In genomic region chr3:168865022-168865551, GRCh38 we compare ENCODE assay signal across 9 cellular contexts.
DNase-seq lines count a peak whose midpoint lies in the region; ATAC-seq and TF ChIP-seq lines count a peak whose summit lies in the region.
"Had no signal": no experiment of that assay in that cellular context is flagged by ENCODE, and none has a peak within 500 bp of the region (broad histone marks: within the 10 kb centered on the region; RNA-seq: fewer than 3 reads in every experiment).

No MANE protein-coding gene starts in this region.

- TF ChIP-seq EP300 in Ishikawa (IDR thresholded peaks at IDR 0.05; ENCODE audit: borderline replicate concordance), result no peak

- in situ Hi-C loops in astrocyte of the spinal cord (cut with HindIII; ENCODE audit: low sequenced_read_pairs), result no loop called here

- H3K4me3 Mint-ChIP-seq in immature natural killer cell, result no peak overlapping the region
- H3K4me3 Mint-ChIP-seq: activated T-cell treated with anti-CD3 and anti-CD28 coated beads, Interleukin-2, amount 50 U/mL, for 72 hours had no signal

- TF ChIP-seq CTCF in astrocyte of the spinal cord (IDR thresholded peaks at IDR 0.05; ENCODE audit: low read depth, low read length), result peak; percentile 82

- no peak for ATAC-seq in GM18520 (IDR thresholded peaks at IDR 0.05; ENCODE audit: unreplicated experiment)
- ATAC-seq: activated T-cell treated with anti-CD3 and anti-CD28 coated beads, Interleukin-2, amount 50 U/mL, for 72 hours had no signal

- H3K27ac Mint-ChIP-seq in immature natural killer cell, result no peak overlapping the region
- H3K27ac Mint-ChIP-seq: activated T-cell treated with anti-CD3 and anti-CD28 coated beads, Interleukin-2, amount 50 U/mL, for 72 hours had no signal

- H3K4me1 Mint-ChIP-seq in immature natural killer cell, result no peaks in the 10 kb centered on the region

- peak; percentile 7 for DNase-seq in NCI-H1694 treated with DMSO at 0.1 percent for 48 hours (lab: John Stamatoyannopoulos, UW)
- DNase-seq in NCI-H1694 (lab: John Stamatoyannopoulos, UW), result no peak
- peak; percentile 66 for DNase-seq in astrocyte of the spinal cord (ENCODE audit: low read depth, low spot score)
- DNase-seq in medulla oblongata (ENCODE audit: extremely low spot score), result peak; percentile 23
- DNase-seq in ureter (ENCODE audit: low spot score), result no peak
- no peak for DNase-seq in immature natural killer cell

- peaks cover 0 to 3% (median 0%) of the 10 kb centered on the region in 3 donors for H3K27me3 Mint-ChIP-seq in immature natural killer cell (ENCODE audit: low read depth in 3 of 3)

- H3K9me3 Mint-ChIP-seq in immature natural killer cell, result peaks cover 0 to 6% (median 0%) of the 10 kb centered on the region in 6 donors
- H3K9me3 Mint-ChIP-seq: activated T-cell treated with anti-CD3 and anti-CD28 coated beads, Interleukin-2, amount 50 U/mL, for 72 hours had no signal

- peak; percentile 72 for TF ChIP-seq RAD21 in Ishikawa (IDR thresholded peaks at IDR 0.05; ENCODE audit: low read depth)

- H3K4me3 ChIP-seq in astrocyte of the spinal cord (ENCODE audit: low read depth, low read length), result no peak overlapping the region

- H3K36me3 Mint-ChIP-seq in immature natural killer cell, result no peaks in the 10 kb centered on the region

TF ChIP-seq in Ishikawa, 13 proteins besides CTCF, POLR2A, EP300 and RAD21:
- TF ChIP-seq MAX (IDR thresholded peaks at IDR 0.05) (no peak), YY1 (IDR thresholded peaks at IDR 0.05; ENCODE audit: low read depth) (no peak), TCF12 (IDR thresholded peaks at IDR 0.05; ENCODE audit: low read depth) (no peak), EGR1 (IDR thresholded peaks at IDR 0.05) (no peak), TAF1 (IDR thresholded peaks at IDR 0.05; ENCODE audit: low read depth) (no peak), ZBTB7A (IDR thresholded peaks at IDR 0.05; ENCODE audit: low read depth) (no peak), NFIC (IDR thresholded peaks at IDR 0.05) (no peak), FOXM1 (IDR thresholded peaks at IDR 0.05; ENCODE audit: borderline replicate concordance, low read depth) (no peak), CEBPB (IDR thresholded peaks at IDR 0.05) (no peak), CREB1 (IDR thresholded peaks at IDR 0.05; ENCODE audit: low read depth) (no peak), TEAD4 (IDR thresholded peaks at IDR 0.05) (no peak)
- TF ChIP-seq, protein P1, sequence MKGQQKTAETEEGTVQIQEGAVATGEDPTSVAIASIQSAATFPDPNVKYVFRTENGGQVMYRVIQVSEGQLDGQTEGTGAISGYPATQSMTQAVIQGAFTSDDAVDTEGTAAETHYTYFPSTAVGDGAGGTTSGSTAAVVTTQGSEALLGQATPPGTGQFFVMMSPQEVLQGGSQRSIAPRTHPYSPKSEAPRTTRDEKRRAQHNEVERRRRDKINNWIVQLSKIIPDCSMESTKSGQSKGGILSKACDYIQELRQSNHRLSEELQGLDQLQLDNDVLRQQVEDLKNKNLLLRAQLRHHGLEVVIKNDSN (IDR thresholded peaks at IDR 0.05), result no peak
- TF ChIP-seq, protein P2, sequence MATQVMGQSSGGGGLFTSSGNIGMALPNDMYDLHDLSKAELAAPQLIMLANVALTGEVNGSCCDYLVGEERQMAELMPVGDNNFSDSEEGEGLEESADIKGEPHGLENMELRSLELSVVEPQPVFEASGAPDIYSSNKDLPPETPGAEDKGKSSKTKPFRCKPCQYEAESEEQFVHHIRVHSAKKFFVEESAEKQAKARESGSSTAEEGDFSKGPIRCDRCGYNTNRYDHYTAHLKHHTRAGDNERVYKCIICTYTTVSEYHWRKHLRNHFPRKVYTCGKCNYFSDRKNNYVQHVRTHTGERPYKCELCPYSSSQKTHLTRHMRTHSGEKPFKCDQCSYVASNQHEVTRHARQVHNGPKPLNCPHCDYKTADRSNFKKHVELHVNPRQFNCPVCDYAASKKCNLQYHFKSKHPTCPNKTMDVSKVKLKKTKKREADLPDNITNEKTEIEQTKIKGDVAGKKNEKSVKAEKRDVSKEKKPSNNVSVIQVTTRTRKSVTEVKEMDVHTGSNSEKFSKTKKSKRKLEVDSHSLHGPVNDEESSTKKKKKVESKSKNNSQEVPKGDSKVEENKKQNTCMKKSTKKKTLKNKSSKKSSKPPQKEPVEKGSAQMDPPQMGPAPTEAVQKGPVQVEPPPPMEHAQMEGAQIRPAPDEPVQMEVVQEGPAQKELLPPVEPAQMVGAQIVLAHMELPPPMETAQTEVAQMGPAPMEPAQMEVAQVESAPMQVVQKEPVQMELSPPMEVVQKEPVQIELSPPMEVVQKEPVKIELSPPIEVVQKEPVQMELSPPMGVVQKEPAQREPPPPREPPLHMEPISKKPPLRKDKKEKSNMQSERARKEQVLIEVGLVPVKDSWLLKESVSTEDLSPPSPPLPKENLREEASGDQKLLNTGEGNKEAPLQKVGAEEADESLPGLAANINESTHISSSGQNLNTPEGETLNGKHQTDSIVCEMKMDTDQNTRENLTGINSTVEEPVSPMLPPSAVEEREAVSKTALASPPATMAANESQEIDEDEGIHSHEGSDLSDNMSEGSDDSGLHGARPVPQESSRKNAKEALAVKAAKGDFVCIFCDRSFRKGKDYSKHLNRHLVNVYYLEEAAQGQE (IDR thresholded peaks at IDR 0.05; ENCODE audit: low read depth), result no peak

Comparison
In these comparisons a context has a peak if more than half of its experiments do, and no peak if none do; other contexts are left out.
1. DNase-seq: peak in NCI-H1694 treated with DMSO at 0.1 percent for 48 hours (single experiment), astrocyte of the spinal cord (single experiment) and medulla oblongata (single experiment); none in NCI-H1694 (single experiment), ureter (single experiment) and immature natural killer cell (0 of 3).